Comparison of ENCODE assay signal across 8 cellular contexts in the genomic region with DNA sequence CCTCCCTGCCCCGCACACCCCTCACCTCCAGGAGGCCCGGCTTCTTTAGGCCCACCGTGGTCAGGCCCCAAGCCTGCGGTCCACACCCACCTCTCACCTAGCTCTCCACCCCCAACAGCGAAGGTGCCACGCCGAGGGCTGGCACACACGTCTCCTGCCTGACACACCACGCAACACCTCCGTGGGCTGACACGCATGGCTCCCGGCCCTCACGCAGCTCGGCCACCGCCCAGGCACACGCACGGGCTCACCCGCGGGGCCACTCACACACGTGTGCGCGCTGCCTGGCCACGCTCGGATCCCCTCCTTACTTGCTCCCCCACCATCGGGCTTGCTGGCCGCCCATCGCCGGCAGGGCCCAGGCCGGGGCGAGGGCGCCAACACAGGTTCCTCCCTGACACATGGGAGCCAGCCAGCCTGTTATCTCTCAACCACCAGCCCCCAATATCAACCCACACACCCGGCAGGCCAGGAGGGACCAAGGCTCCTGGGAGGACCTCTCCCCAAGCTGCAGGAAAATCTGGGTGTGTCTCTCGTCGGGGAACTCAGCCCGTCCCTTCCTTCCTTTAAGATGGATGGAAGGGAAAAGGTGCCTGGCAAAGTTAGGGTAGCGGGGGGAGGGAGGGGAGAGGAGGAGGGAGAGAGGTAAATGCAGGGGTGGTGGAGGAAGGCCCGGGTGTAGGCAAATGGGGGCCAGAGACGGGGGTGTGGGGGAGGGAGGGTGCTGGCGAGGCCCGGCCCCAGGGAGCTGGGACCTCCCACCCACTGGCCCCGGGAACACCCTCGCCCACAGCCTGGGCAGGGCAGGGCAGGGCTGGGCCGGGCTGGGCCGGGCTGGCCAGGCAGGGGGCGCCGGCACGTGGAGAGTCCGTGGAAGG. TPM values are rescaled to one million over a fixed set of nuclear protein-coding genes. Genes with fewer than 3 reads are reported as not detected.
A peak's percentile ranks its signal among the peaks of the same experiment; 100 is the strongest.
DNase-seq lines count a peak whose midpoint lies in the region; ATAC-seq, FAIRE-seq and TF ChIP-seq lines count a peak whose summit lies in the region.

No MANE protein-coding gene starts in this region.

- H3K79me2 ChIP-seq in astrocyte (ENCODE audit: insufficient read depth, low read length) = peaks cover 67% of the 10 kb centered on the region

- H3K27ac ChIP-seq in astrocyte (ENCODE audit: low read depth, low read length) (peak overlapping the region; percentile 79), iPS-20b (ENCODE audit: low read length) (no peak overlapping the region)

- TF ChIP-seq POLR2A in Raji (IDR thresholded peaks at IDR 0.05; ENCODE audit: insufficient read depth, low read depth, low read length) = peak; percentile 41; the same call in 1 of the 2 replicates

- H3K36me3 ChIP-seq in astrocyte (ENCODE audit: insufficient read depth, low read length) = peaks cover 24% of the 10 kb centered on the region
- H3K36me3 ChIP-seq in iPS-20b (ENCODE audit: insufficient read depth, low read depth, low read length) = peaks cover 30% of the 10 kb centered on the region

- H3K27ac Mint-ChIP-seq in astrocyte (ENCODE audit: unreplicated experiment) = peak overlapping the region; percentile 91

- H3K9ac ChIP-seq in astrocyte (ENCODE audit: low read length) (peak overlapping the region; percentile 86), iPS-20b (ENCODE audit: low read depth, low read length) (peak overlapping the region; percentile 73)

- H3K4me3 ChIP-seq in astrocyte (ENCODE audit: insufficient read depth, low read depth, low read length) (peak overlapping the region; percentile 69), iPS-20b (ENCODE audit: low read length) (peak overlapping the region; percentile 89)

- peak; percentile 80 for DNase-seq in NK-92 treated with Interleukin-12 subunit alpha and Interleukin-12 subunit beta, amount 100 ng/mL, for 24 hours (lab: John Stamatoyannopoulos, UW)
- DNase-seq in NK-92 (lab: John Stamatoyannopoulos, UW; ENCODE audit: unreplicated experiment) = no peak
- DNase-seq in astrocyte (ENCODE audit: low read depth) = peak; percentile 40
- DNase-seq in stimulated activated CD4-positive, alpha-beta T cell treated with anti-CD3 and anti-CD28 coated beads, Interleukin-12 subunit alpha, Interleukin-12 subunit beta, amount 100 ng/mL, for 48 hours (ENCODE audit: low read depth in 2 of 3, low spot score in 1 of 3) = peak in 2 of 3 donors; percentile 8 to 58
- DNase-seq in HuH-7 (ENCODE audit: low spot score) = no peak

- ATAC-seq in HG02973 (IDR thresholded peaks at IDR 0.05; ENCODE audit: unreplicated experiment) = peak; percentile 27

- H3K4me2 ChIP-seq in astrocyte (ENCODE audit: low read length) = peak overlapping the region; percentile 89

- H2AFZ ChIP-seq in astrocyte (ENCODE audit: low read depth, low read length) = peak overlapping the region; percentile 35

- H3K4me1 ChIP-seq in astrocyte (ENCODE audit: insufficient read depth, low read length) = peaks cover 28% of the 10 kb centered on the region
- peaks cover 18% of the 10 kb centered on the region for H3K4me1 ChIP-seq in iPS-20b (ENCODE audit: insufficient read depth, low read length)

- no peak for FAIRE-seq in astrocyte (lab: Jason Lieb, UNC)

- no peaks in the 10 kb centered on the region for H3K27me3 ChIP-seq in astrocyte (ENCODE audit: insufficient read depth, low read length)
- no peaks in the 10 kb centered on the region for H3K27me3 ChIP-seq in iPS-20b (ENCODE audit: insufficient read depth, low read length)

- TF ChIP-seq CTCF in astrocyte (IDR thresholded peaks at IDR 0.05; ENCODE audit: insufficient read depth, low read depth, low read length) = no peak

- H4K20me1 ChIP-seq in astrocyte (ENCODE audit: insufficient read depth, low read length) = peaks cover 33% of the 10 kb centered on the region

- peaks cover 19% of the 10 kb centered on the region for H3K36me3 Mint-ChIP-seq in astrocyte (ENCODE audit: low read depth, unreplicated experiment)

- H3K9me3 Mint-ChIP-seq in astrocyte (ENCODE audit: unreplicated experiment) = no peaks in the 10 kb centered on the region

- H3K4me3 Mint-ChIP-seq in astrocyte (ENCODE audit: unreplicated experiment) = peak overlapping the region; percentile 91

- no peaks in the 10 kb centered on the region for H3K9me3 ChIP-seq in astrocyte (ENCODE audit: insufficient read depth, low read depth, low read length)
- no peaks in the 10 kb centered on the region for H3K9me3 ChIP-seq in iPS-20b (ENCODE audit: insufficient read depth, low read depth, low read length)

- H3K4me1 Mint-ChIP-seq in astrocyte (ENCODE audit: low read depth, unreplicated experiment) = peaks cover 19% of the 10 kb centered on the region

- no peaks in the 10 kb centered on the region for H3K27me3 Mint-ChIP-seq in astrocyte (ENCODE audit: low read depth, unreplicated experiment)

RNA-seq across cellular contexts. Expression of gene ELOVL1, which starts 0.5 kb away (rescaled TPM):
- total RNA-seq in astrocyte = 124 and 131 TPM in 2 replicates

RNA-seq across cellular contexts. Expression of gene CDC20, which starts 8.5 kb away (rescaled TPM):
- 7.0 and 14.5 TPM in 2 replicates for total RNA-seq in astrocyte

RNA-seq across cellular contexts. Expression of gene MED8, which starts 22.3 kb away (rescaled TPM):
- total RNA-seq in astrocyte = 54.5 and 57.1 TPM in 2 replicates

RNA-seq across cellular contexts. Expression of gene SZT2, which starts 22.4 kb away (rescaled TPM):
- total RNA-seq in astrocyte = 28.5 and 30.0 TPM in 2 replicates

RNA-seq across cellular contexts. Expression of gene MPL, which starts 29.6 kb away (rescaled TPM):
- not detected in 2 replicates for total RNA-seq in astrocyte

Comparison
In these comparisons a context has a peak if more than half of its experiments do, and no peak if none do; other contexts are left out.
1. DNase-seq: peak in NK-92 treated with Interleukin-12 subunit alpha and Interleukin-12 subunit beta, amount 100 ng/mL, for 24 hours (single experiment), astrocyte (single experiment) and stimulated activated CD4-positive, alpha-beta T cell treated with anti-CD3 and anti-CD28 coated beads, Interleukin-12 subunit alpha, Interleukin-12 subunit beta, amount 100 ng/mL, for 48 hours (2 of 3); none in NK-92 (single experiment) and HuH-7 (single experiment).